Comparison of ENCODE assay signal across 8 cellular contexts in the genomic region with DNA sequence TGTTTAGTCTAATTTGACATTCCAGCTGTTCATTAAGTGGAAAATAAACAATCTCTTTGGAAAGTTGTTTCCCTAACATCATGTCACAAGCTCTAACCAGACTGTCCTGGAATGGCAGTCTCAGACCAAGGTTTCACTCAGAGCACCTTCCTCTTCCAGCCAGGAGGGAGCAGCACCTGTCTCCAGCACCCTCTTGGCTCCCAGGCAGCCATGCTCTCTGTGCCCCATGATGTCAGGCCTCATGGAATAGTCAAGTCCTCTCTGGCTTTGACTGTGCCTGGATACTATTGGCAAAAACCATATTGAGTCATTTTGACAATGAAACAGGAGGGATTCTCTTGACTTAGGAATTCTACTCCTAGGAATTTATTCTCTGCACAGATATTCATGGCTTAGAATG.
DNase-seq lines count a peak whose midpoint lies in the region; ATAC-seq, FAIRE-seq and TF ChIP-seq lines count a peak whose summit lies in the region.

No MANE protein-coding gene starts in this region.

- H3K27me3 ChIP-seq in H7 (ENCODE audit: control insufficient read depth, insufficient read depth, low read length) (no peaks in the 10 kb centered on the region), RWPE2 (ENCODE audit: insufficient read depth, poor library complexity, severe bottlenecking) (no peaks in the 10 kb centered on the region)

- no peak overlapping the region for H3K4me3 ChIP-seq in H7 (ENCODE audit: insufficient read depth, low read depth, low read length)
- H3K4me3 ChIP-seq in RWPE2 (ENCODE audit: severe bottlenecking): no peak overlapping the region

- H3K27ac ChIP-seq in RWPE2 (ENCODE audit: poor library complexity, severe bottlenecking): no peak overlapping the region

- no peak for FAIRE-seq in D721Med (lab: Jason Lieb, UNC)

- H3K9me3 ChIP-seq in RWPE2 (ENCODE audit: severe bottlenecking): no peaks in the 10 kb centered on the region

- H3K4me1 ChIP-seq in RWPE2 (ENCODE audit: insufficient read depth, poor library complexity, severe bottlenecking): no peaks in the 10 kb centered on the region

- TF ChIP-seq CTCF in D721Med (IDR thresholded peaks at IDR 0.05; ENCODE audit: insufficient read depth, missing control alignments) (peak; percentile 20), RWPE2 (IDR thresholded peaks at IDR 0.05; ENCODE audit: poor library complexity, severe bottlenecking) (peak; percentile 27)

- DNase-seq in D721Med (ENCODE audit: insufficient read length, low spot score) (no peak), H7 (peak; percentile 45), RWPE2 (ENCODE audit: low spot score) (no peak), islet precursor cell (peak; percentile 76), cerebellum (ENCODE audit: low spot score) (no peak), NCI-H2107 treated with DMSO at 0.1 percent for 48 hours (lab: John Stamatoyannopoulos, UW; ENCODE audit: unreplicated experiment) (no peak), DMS114 treated with DMSO at 0.1 percent for 48 hours (lab: John Stamatoyannopoulos, UW; ENCODE audit: unreplicated experiment) (no peak)

- H3K36me3 ChIP-seq in H7 (replicated peaks; ENCODE audit: control insufficient read depth, insufficient read depth, low read length): no peaks in the 10 kb centered on the region
- no peaks in the 10 kb centered on the region for H3K36me3 ChIP-seq in RWPE2 (ENCODE audit: low read depth)

- ATAC-seq in RWPE2 (ENCODE audit: low read depth): peak; percentile 67; the same call in 2 of the 3 replicates
- ATAC-seq in HG02759 (IDR thresholded peaks at IDR 0.05; ENCODE audit: unreplicated experiment): no peak

Comparison
In these comparisons a context has a peak if more than half of its experiments do, and no peak if none do; other contexts are left out.
1. DNase-seq: peak in H7 (single experiment) and islet precursor cell (single experiment); none in D721Med (single experiment), RWPE2 (single experiment), cerebellum (single experiment), NCI-H2107 treated with DMSO at 0.1 percent for 48 hours (single experiment) and DMS114 treated with DMSO at 0.1 percent for 48 hours (single experiment).